In the genomic region with DNA sequence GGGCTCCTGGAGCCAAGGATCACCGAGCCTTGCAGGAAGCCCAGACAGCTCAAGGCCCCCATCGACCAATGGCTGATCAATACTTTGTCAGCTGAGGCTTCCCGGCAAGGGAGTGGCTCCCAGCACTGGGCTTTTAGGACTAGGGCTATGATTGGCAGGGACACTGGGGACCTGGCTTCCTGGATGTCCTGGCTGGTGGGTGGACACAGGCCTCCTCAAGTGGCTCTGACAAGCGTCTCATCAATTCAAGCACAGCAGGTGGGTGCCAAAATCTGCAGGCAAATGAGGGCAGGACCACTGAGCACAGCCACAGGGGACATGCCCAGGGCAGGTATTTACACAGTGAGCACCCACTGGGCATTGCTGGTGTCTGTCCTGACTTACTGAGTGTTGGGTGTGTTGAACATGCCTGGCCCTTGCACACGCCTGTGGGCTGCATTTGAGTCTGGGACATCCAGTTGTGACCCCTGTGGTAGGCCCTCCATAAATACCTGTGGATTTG, we compare ENCODE assay signal across 15 cellular contexts.
DNase-seq lines count a peak whose midpoint lies in the region; ATAC-seq and TF ChIP-seq lines count a peak whose summit lies in the region.
"Had no signal": no experiment of that assay in that cellular context is flagged by ENCODE, and none has a peak within 500 bp of the region (broad histone marks: within the 10 kb centered on the region; RNA-seq: fewer than 3 reads in every experiment).

No MANE protein-coding gene starts in this region.

- H2BK15ac ChIP-seq in neuronal stem cell (ENCODE audit: low read length), result peak overlapping the region; percentile 34

- H3K9ac ChIP-seq in endodermal cell (ENCODE audit: extremely low read depth, low read length, poor library complexity, severe bottlenecking) (no peak overlapping the region), neuronal stem cell (ENCODE audit: low read depth, low read length, poor library complexity) (peak overlapping the region; percentile 32), SK-N-SH (no peak overlapping the region)

- H4K91ac ChIP-seq in neuronal stem cell (ENCODE audit: low read depth, low read length, poor library complexity), result no peak overlapping the region

- H3K4me1 Mint-ChIP-seq in endodermal cell, result peaks cover 21% of the 10 kb centered on the region
- H3K4me1 Mint-ChIP-seq: CD14-positive monocyte had no signal

- H3K27me3 ChIP-seq in SJCRH30, result no peaks in the 10 kb centered on the region
- H3K27me3 ChIP-seq in endodermal cell (ENCODE audit: control insufficient read depth, insufficient read depth, low read length, poor library complexity, severe bottlenecking), result no peaks in the 10 kb centered on the region
- H3K27me3 ChIP-seq in neuronal stem cell (ENCODE audit: control insufficient read depth in 3 of 3, insufficient read depth in 3 of 3, low read depth in 1 of 3, low read length in 3 of 3), result peaks cover 0 to 22% (median 0%) of the 10 kb centered on the region in 3 experiments
- no peaks in the 10 kb centered on the region for H3K27me3 ChIP-seq in SK-N-SH (ENCODE audit: insufficient read depth)

- CTCF ChIA-PET in SK-N-SH (lab: Yijun Ruan, JAX), result no interaction called here

- no peak for TF ChIP-seq RAD21 in SK-N-SH (IDR thresholded peaks at IDR 0.05; ENCODE audit: low read length)

- no peaks in the 10 kb centered on the region for H3F3A ChIP-seq in SK-N-SH (replicated peaks; ENCODE audit: insufficient read depth)

- TF ChIP-seq EP300 in SK-N-SH (IDR thresholded peaks at IDR 0.05; ENCODE audit: borderline replicate concordance in 1 of 2, low read depth in 1 of 2, low read length in 1 of 2), result no peak

- H3K36me3 Mint-ChIP-seq in endodermal cell (ENCODE audit: low read depth), result no peaks in the 10 kb centered on the region
- H3K36me3 Mint-ChIP-seq: CD14-positive monocyte; CD8-positive, alpha-beta T cell had no signal

- H2AFZ ChIP-seq in neuronal stem cell (ENCODE audit: low read length) (no peak overlapping the region), SK-N-SH (ENCODE audit: low read depth) (no peak overlapping the region)

- no peak overlapping the region for H3K4me3 ChIP-seq in SJCRH30
- H3K4me3 ChIP-seq in endodermal cell (ENCODE audit: low read length), result no peak overlapping the region
- H3K4me3 ChIP-seq in neuronal stem cell (ENCODE audit: low read length in 2 of 2), result no peak overlapping the region
- no peak overlapping the region for H3K4me3 ChIP-seq in SK-N-SH (ENCODE audit: low read depth in 2 of 2, low read length in 1 of 2)
- H3K4me3 ChIP-seq: HAP-1 had no signal

- peak overlapping the region; percentile 95 for H2AK5ac ChIP-seq in neuronal stem cell (ENCODE audit: low read depth, low read length)

- TF ChIP-seq CTCF in endodermal cell (conservative IDR thresholded peaks at IDR 0.05) (no peak), SK-N-SH (IDR thresholded peaks at IDR 0.05) (no peak)

- peak overlapping the region; percentile 30 for H3K27ac Mint-ChIP-seq in endodermal cell
- H3K27ac Mint-ChIP-seq: CD14-positive monocyte; CD8-positive, alpha-beta T cell had no signal

- H3K23ac ChIP-seq in neuronal stem cell (ENCODE audit: low read depth, low read length, poor library complexity), result no peak overlapping the region

- no peak overlapping the region for H4K8ac ChIP-seq in neuronal stem cell (ENCODE audit: low read depth, low read length)

- H3K4me3 Mint-ChIP-seq in endodermal cell, result no peak overlapping the region
- H3K4me3 Mint-ChIP-seq: CD14-positive monocyte; CD8-positive, alpha-beta T cell had no signal

- ATAC-seq in left lobe of liver, result no peak
- ATAC-seq: CD8-positive, alpha-beta T cell had no signal

- H3K4me1 ChIP-seq in SJCRH30 (peaks cover 73% of the 10 kb centered on the region), endodermal cell (ENCODE audit: control insufficient read depth, insufficient read depth, low read length) (peaks cover 5% of the 10 kb centered on the region), neuronal stem cell (ENCODE audit: control insufficient read depth in 2 of 2, insufficient read depth in 1 of 2, low read depth in 1 of 2, low read length in 2 of 2) (peaks cover 5 to 10% of the 10 kb centered on the region in 2 donors), SK-N-SH (ENCODE audit: control insufficient read depth in 1 of 2, insufficient read depth in 2 of 2, low read depth in 1 of 2, low read length in 1 of 2) (peaks cover 0 to 18% of the 10 kb centered on the region in 2 experiments; a peak in 1 of 4 replicates)
- H3K4me1 ChIP-seq: Caco-2, HAP-1 had no signal

- H3K36me3 ChIP-seq in SJCRH30 (no peaks in the 10 kb centered on the region), endodermal cell (ENCODE audit: control insufficient read depth, insufficient read depth, low read length) (no peaks in the 10 kb centered on the region), neuronal stem cell (replicated peaks in 1 of 2; ENCODE audit: control insufficient read depth in 2 of 2, insufficient read depth in 2 of 2, low read length in 2 of 2) (no peaks in the 10 kb centered on the region), SK-N-SH (replicated peaks in 1 of 2; ENCODE audit: control insufficient read depth in 1 of 2, insufficient read depth in 2 of 2, low read length in 1 of 2) (no peaks in the 10 kb centered on the region)
- H3K36me3 ChIP-seq: HAP-1 had no signal

- H3K4me2 ChIP-seq in neuronal stem cell (ENCODE audit: insufficient read depth, low read length, poor library complexity, severe bottlenecking) (no peak overlapping the region), SK-N-SH (no peak overlapping the region)

- H3K9me3 ChIP-seq in SJCRH30 (replicated peaks) (no peaks in the 10 kb centered on the region), endodermal cell (ENCODE audit: control insufficient read depth, low read length) (no peaks in the 10 kb centered on the region), neuronal stem cell (replicated peaks in 1 of 2; ENCODE audit: control insufficient read depth in 2 of 2, insufficient read depth in 1 of 2, low read depth in 1 of 2, low read length in 2 of 2) (no peaks in the 10 kb centered on the region), SK-N-SH (no peaks in the 10 kb centered on the region)
- H3K9me3 ChIP-seq: Caco-2, HAP-1 had no signal

- no peak overlapping the region for H3K4ac ChIP-seq in neuronal stem cell (ENCODE audit: low read length)

- H3K27ac ChIP-seq in SJCRH30 (peak overlapping the region; percentile 58), endodermal cell (ENCODE audit: low read depth, low read length) (no peak overlapping the region), neuronal stem cell (replicated peaks; ENCODE audit: low read length) (peak overlapping the region; percentile 36), SK-N-SH (ENCODE audit: low read depth in 2 of 2, low read length in 1 of 2) (no peak overlapping the region)
- H3K27ac ChIP-seq: 22Rv1 had no signal

- H2BK5ac ChIP-seq in neuronal stem cell (ENCODE audit: low read length), result peak overlapping the region; percentile 2

- H3K9me3 Mint-ChIP-seq in endodermal cell, result no peaks in the 10 kb centered on the region
- H3K9me3 Mint-ChIP-seq: CD8-positive, alpha-beta T cell had no signal

- H3K79me1 ChIP-seq in neuronal stem cell (ENCODE audit: low read depth, low read length), result no peaks in the 10 kb centered on the region

- no peaks in the 10 kb centered on the region for H3K27me3 Mint-ChIP-seq in endodermal cell (ENCODE audit: insufficient read depth)

- H3K79me2 ChIP-seq in SK-N-SH (ENCODE audit: insufficient read depth), result no peaks in the 10 kb centered on the region

- no peaks in the 10 kb centered on the region for H3K9me2 ChIP-seq in SK-N-SH

- 92 to 93% methylated on average over 4 to 5 of the region's 5 CpGs for WGBS in endodermal cell (ENCODE audit: insufficient coverage in 1 of 2, insufficient read length in 1 of 2), 2 experiments
- WGBS in neuronal stem cell (ENCODE audit: extremely low coverage in 2 of 2, insufficient read length in 2 of 2, insufficient replicate concordance in 1 of 2), 2 donors, result no CpG with 5 or more reads among the region's 5 CpGs
- WGBS in SK-N-SH (ENCODE audit: low lambda C conversion rate), result no CpG with 5 or more reads among the region's 5 CpGs

- POLR2A ChIA-PET in SK-N-SH (lab: Yijun Ruan, JAX), result no interaction called here

- H2BK12ac ChIP-seq in neuronal stem cell (ENCODE audit: low read length), result no peak overlapping the region

- DNase-seq in NCI-H345 (lab: John Stamatoyannopoulos, UW), result peak; percentile 16
- no peak for DNase-seq in NCI-H345 treated with DMSO at 0.1 percent for 48 hours (lab: John Stamatoyannopoulos, UW; ENCODE audit: unreplicated experiment)
- DNase-seq in SJCRH30, result peak; percentile 77 to 83
- no peak for DNase-seq in endodermal cell
- DNase-seq in neuronal stem cell (ENCODE audit: low spot score), result no peak
- no peak for DNase-seq in SK-N-SH
- DNase-seq in left lobe of liver (ENCODE audit: low spot score), result no peak
- DNase-seq: Caco-2; CD8-positive, alpha-beta T cell; DND-41; GDM1; GOT3 had no signal

- no peak overlapping the region for H2BK120ac ChIP-seq in neuronal stem cell (ENCODE audit: low read depth, low read length)

- no peak overlapping the region for H3K14ac ChIP-seq in neuronal stem cell (ENCODE audit: low read length)

- H4K20me1 ChIP-seq in SK-N-SH (ENCODE audit: insufficient read depth), result no peaks in the 10 kb centered on the region

- peak overlapping the region; percentile 85 for H3K18ac ChIP-seq in neuronal stem cell (ENCODE audit: low read length)

TF ChIP-seq in SK-N-SH, 30 proteins besides CTCF, POLR2A, EP300 and RAD21:
- TF ChIP-seq MXI1 (IDR thresholded peaks at IDR 0.05; ENCODE audit: low read depth, low read length), result no peak
- TF ChIP-seq RFX5 (IDR thresholded peaks at IDR 0.05; ENCODE audit: low read length), result no peak
- TF ChIP-seq, protein P1, sequence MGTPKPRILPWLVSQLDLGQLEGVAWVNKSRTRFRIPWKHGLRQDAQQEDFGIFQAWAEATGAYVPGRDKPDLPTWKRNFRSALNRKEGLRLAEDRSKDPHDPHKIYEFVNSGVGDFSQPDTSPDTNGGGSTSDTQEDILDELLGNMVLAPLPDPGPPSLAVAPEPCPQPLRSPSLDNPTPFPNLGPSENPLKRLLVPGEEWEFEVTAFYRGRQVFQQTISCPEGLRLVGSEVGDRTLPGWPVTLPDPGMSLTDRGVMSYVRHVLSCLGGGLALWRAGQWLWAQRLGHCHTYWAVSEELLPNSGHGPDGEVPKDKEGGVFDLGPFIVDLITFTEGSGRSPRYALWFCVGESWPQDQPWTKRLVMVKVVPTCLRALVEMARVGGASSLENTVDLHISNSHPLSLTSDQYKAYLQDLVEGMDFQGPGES (IDR thresholded peaks at IDR 0.05; ENCODE audit: low read depth, low read length), result no peak
- TF ChIP-seq MEF2A (IDR thresholded peaks at IDR 0.05; ENCODE audit: borderline replicate concordance, low read depth), result no peak

Comparison
In these comparisons a context has a peak if more than half of its experiments do, and no peak if none do; other contexts are left out.
1. DNase-seq: peak in NCI-H345 (single experiment) and SJCRH30 (2 of 2); none in NCI-H345 treated with DMSO at 0.1 percent for 48 hours (single experiment), endodermal cell (single experiment), neuronal stem cell (single experiment), SK-N-SH (single experiment) and left lobe of liver (single experiment).
2. H3K27ac ChIP-seq: peak in SJCRH30 (single experiment) and neuronal stem cell (single experiment); none in endodermal cell (single experiment) and SK-N-SH (0 of 2).